ENCODE assay signal across 15 cellular contexts in the genomic region with DNA sequence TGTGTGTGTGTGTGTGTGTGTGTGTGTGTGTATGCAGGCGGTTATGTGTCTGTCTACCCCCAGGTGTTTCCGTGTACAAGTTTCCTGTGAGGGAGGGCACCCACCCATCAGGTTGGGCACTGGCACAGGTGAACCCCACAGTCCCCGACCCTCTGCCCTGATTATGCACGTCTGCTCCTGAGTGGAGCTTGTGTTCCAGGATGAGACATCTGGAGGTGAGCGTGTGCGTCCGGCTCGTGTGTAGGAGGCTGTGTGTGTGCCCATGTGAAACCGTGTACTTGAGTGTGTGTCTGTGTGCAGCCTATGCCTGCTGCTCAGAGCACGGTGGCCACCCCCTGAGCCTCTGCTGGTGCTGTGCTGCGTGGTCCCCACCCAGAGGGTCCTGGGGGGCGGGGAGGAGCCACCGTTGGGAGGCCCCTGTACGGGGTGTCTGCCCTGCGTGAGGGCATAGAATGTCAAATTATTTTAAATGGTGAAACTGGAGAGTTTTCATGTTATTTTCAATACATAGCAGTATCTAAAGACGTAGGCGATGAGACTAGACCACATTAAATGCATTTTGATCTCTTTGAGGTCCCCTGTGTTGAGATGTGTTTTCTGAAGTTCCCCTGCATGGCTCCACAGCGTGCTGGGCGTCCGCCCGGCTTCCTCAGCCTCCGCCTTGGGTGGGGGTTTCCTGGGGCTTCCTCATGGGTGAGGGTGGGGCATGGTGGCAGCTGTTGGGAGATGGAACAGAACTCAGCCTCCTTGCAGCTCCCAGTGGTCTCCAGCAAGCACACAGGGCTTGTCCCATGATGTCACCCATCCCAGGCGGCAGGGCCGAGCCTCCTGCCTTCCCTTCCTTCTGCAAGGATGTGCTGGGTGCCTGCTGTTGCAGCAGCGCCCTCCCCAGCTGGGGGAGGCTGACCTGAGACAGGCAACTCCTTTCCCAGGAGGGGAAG. TPM values are rescaled to one million over a fixed set of nuclear protein-coding genes. Genes with fewer than 3 reads are reported as not detected.
DNase-seq lines count a peak whose midpoint lies in the region; TF ChIP-seq lines count a peak whose summit lies in the region.
"Had no signal": no experiment of that assay in that cellular context is flagged by ENCODE, and none has a peak within 500 bp of the region (broad histone marks: within the 10 kb centered on the region; RNA-seq: fewer than 3 reads in every experiment).

No MANE protein-coding gene starts in this region.

- no peak overlapping the region for H3K4me3 ChIP-seq in A673 (ENCODE audit: low read depth, low read length, poor library complexity, severe bottlenecking)
- H3K4me3 ChIP-seq: HAP-1, tibial nerve had no signal

- H3K27ac ChIP-seq in A673 (ENCODE audit: low read depth, low read length, poor library complexity, severe bottlenecking) (no peak overlapping the region), RWPE1 (no peak overlapping the region)
- H3K27ac ChIP-seq: tibial nerve had no signal

- POLR2A ChIA-PET in A673 (lab: Charles Lee; ENCODE audit: low non-redundant PET) (no interaction called here), RWPE1 (lab: Yijun Ruan, JAX; ENCODE audit: low non-redundant PET) (no interaction called here)

- CTCF ChIA-PET in A673 (lab: Charles Lee) = no interaction called here
- CTCF ChIA-PET in RWPE1 (lab: Yijun Ruan, JAX) = no interaction called here

- no peaks in the 10 kb centered on the region for H3K9me3 ChIP-seq in A673 (ENCODE audit: low read depth, low read length, poor library complexity, severe bottlenecking)
- H3K9me3 ChIP-seq: BE2C, HAP-1, tibial nerve had no signal

- H3K36me3 ChIP-seq in A673 (ENCODE audit: insufficient read depth, low read length, poor library complexity, severe bottlenecking) = no peaks in the 10 kb centered on the region
- H3K36me3 ChIP-seq: BE2C, HAP-1, tibial nerve had no signal

- peak; percentile 58 to 91 (median 74) for DNase-seq in stimulated activated naive CD4-positive, alpha-beta T cell (lab: John Stamatoyannopoulos, UW)
- DNase-seq in stimulated activated naive CD4-positive, alpha-beta T cell treated with Interleukin-2 at 50 U/mL for 16 hours (lab: John Stamatoyannopoulos, UW) = no peak
- peak; percentile 21 for DNase-seq in activated naive CD4-positive, alpha-beta T cell treated with Interleukin-2 at 50 U/mL for 16 hours
- peak; percentile 50 for DNase-seq in left kidney (ENCODE audit: low read depth, low spot score)
- no peak for DNase-seq in A673 (ENCODE audit: low spot score)
- no peak for DNase-seq in NK-92 (lab: John Stamatoyannopoulos, UW; ENCODE audit: unreplicated experiment)
- no peak for DNase-seq in RWPE1 (ENCODE audit: low spot score)
- no peak for DNase-seq in dedifferentiated amniotic fluid mesenchymal stem cell (ENCODE audit: extremely low spot score)
- DNase-seq: BE2C; effector memory CD8-positive, alpha-beta T cell; KBM-7; NCI-H1930; OCI-M1 had no signal

- no TSS peak for BruUV-seq in A673 (replicated peaks; lab: Mats Ljungman, UMichigan)

- no peaks in the 10 kb centered on the region for H3K27me3 ChIP-seq in A673 (replicated peaks; ENCODE audit: insufficient read depth, low read depth, low read length, poor library complexity)
- H3K27me3 ChIP-seq: BE2C, tibial nerve had no signal

- no peaks in the 10 kb centered on the region for H3K4me1 ChIP-seq in A673 (ENCODE audit: insufficient read depth, low read length, poor library complexity, severe bottlenecking)
- H3K4me1 ChIP-seq: BE2C, HAP-1, tibial nerve had no signal

- TF ChIP-seq CTCF in A673 (conservative IDR thresholded peaks at IDR 0.05; ENCODE audit: low read depth, low read length) (no peak), RWPE1 (conservative IDR thresholded peaks at IDR 0.05; ENCODE audit: low read depth) (no peak)

- intact Hi-C loops in A673 (cut with micrococcal nuclease; ENCODE audit: unreplicated experiment) = no loop called here

RNA-seq across cellular contexts. Expression of gene KCNJ12, which starts 43.4 kb away (rescaled TPM):
- total RNA-seq in A673 (2021) = 1.2 and 2.1 TPM in 2 replicates

Comparison
In these comparisons a context has a peak if more than half of its experiments do, and no peak if none do; other contexts are left out.
1. DNase-seq: peak in stimulated activated naive CD4-positive, alpha-beta T cell (6 of 6), activated naive CD4-positive, alpha-beta T cell treated with Interleukin-2 at 50 U/mL for 16 hours (single experiment) and left kidney (single experiment); none in stimulated activated naive CD4-positive, alpha-beta T cell treated with Interleukin-2 at 50 U/mL for 16 hours (single experiment), A673 (single experiment), NK-92 (single experiment), RWPE1 (single experiment) and dedifferentiated amniotic fluid mesenchymal stem cell (single experiment).